Comparison of ENCODE assay signal across 26 cellular contexts in the genomic region with DNA sequence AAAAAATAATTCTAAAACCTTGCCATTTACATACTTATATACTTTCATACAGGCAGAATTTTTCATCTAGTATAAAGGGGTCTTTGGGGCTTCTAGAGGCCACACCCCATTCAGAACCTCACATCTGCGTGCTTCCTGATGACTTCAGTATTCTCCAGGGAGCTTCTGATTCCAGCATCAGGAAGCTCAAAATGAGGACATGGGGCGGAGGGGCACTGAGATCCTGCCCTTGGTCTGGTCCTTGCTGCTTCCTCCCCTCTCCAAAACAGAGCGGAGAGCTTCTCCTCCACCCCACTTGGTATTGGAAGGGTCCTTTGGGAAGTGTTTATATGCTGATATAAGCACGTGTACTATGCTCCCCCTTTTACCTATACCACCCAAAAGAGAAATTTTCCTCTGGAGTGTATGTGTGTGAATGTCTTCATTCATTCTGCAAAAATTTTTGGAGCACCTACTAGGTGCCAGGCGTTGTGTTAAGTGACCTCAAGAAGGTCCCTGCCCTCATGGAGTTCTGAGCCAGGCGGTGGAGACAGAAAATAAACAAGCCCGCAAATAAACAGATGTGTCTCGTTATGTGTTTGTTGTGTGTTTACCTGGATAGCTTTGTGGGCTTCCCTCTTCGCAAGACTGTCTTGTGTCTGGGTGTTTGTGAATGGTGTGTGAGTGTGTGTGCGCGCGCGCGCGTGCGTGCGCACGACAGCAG. TPM values are rescaled to one million over a fixed set of nuclear protein-coding genes. Genes with fewer than 3 reads are reported as not detected.
DNase-seq lines count a peak whose midpoint lies in the region; ATAC-seq and TF ChIP-seq lines count a peak whose summit lies in the region.
"Had no signal": no experiment of that assay in that cellular context is flagged by ENCODE, and none has a peak within 500 bp of the region (broad histone marks: within the 10 kb centered on the region; RNA-seq: fewer than 3 reads in every experiment).

No MANE protein-coding gene starts in this region.

- H3K27ac ChIP-seq in SK-N-SH (ENCODE audit: low read depth in 2 of 2, low read length in 1 of 2) (no peak overlapping the region), aorta (ENCODE audit: low read depth in 1 of 2, low read length in 2 of 2) (no peak overlapping the region), lower lobe of right lung (no peak overlapping the region)
- H3K27ac ChIP-seq: foreskin keratinocyte, hepatocyte, upper lobe of left lung had no signal

- no peaks in the 10 kb centered on the region for H3K9me3 ChIP-seq in SK-N-SH
- H3K9me3 ChIP-seq in Caco-2 = no peaks in the 10 kb centered on the region
- H3K9me3 ChIP-seq in aorta (ENCODE audit: control insufficient read depth, low read length) = no peaks in the 10 kb centered on the region
- no peaks in the 10 kb centered on the region for H3K9me3 ChIP-seq in lower lobe of right lung
- H3K9me3 ChIP-seq: upper lobe of left lung had no signal

- BruUV-seq in Caco-2 (replicated peaks; lab: Mats Ljungman, UMichigan) = no TSS peak

- no peaks in the 10 kb centered on the region for H3K79me2 ChIP-seq in SK-N-SH (ENCODE audit: insufficient read depth)
- H3K79me2 ChIP-seq: hepatocyte had no signal

- POLR2A ChIA-PET in SK-N-SH (lab: Yijun Ruan, JAX) = no interaction called here
- POLR2A ChIA-PET in Caco-2 (lab: Charles Lee) = no interaction called here

- no peaks in the 10 kb centered on the region for H3K36me3 ChIP-seq in SK-N-SH (replicated peaks in 1 of 2; ENCODE audit: control insufficient read depth in 1 of 2, insufficient read depth in 2 of 2, low read length in 1 of 2)
- H3K36me3 ChIP-seq in Caco-2 (ENCODE audit: control insufficient read depth, insufficient read depth, low read length) = no peaks in the 10 kb centered on the region
- no peaks in the 10 kb centered on the region for H3K36me3 ChIP-seq in aorta (ENCODE audit: control insufficient read depth in 1 of 2, insufficient read depth in 2 of 2, low read length in 1 of 2)
- no peaks in the 10 kb centered on the region for H3K36me3 ChIP-seq in lower lobe of right lung
- H3K36me3 ChIP-seq: upper lobe of left lung had no signal

- TF ChIP-seq CTCF in SK-N-SH (IDR thresholded peaks at IDR 0.05) (no peak), Caco-2 (IDR thresholded peaks at IDR 0.05; ENCODE audit: insufficient read depth in 1 of 2, low read depth in 1 of 2, low read length in 1 of 2, severe bottlenecking in 1 of 2, unreplicated experiment in 1 of 2) (no peak), nephron (IDR thresholded peaks at IDR 0.05; ENCODE audit: unreplicated experiment in 3 of 3) (no peak), lower lobe of right lung (IDR thresholded peaks at IDR 0.05) (no peak)

- H4K20me1 ChIP-seq in SK-N-SH (ENCODE audit: insufficient read depth) = no peaks in the 10 kb centered on the region

- 19% methylated on average over 15 of the region's 18 CpGs for WGBS in SK-N-SH (ENCODE audit: low lambda C conversion rate)
- 20 to 24% methylated on average over 18 of the region's 18 CpGs for WGBS in aorta, 2 donors

- no peak overlapping the region for H3K9ac ChIP-seq in SK-N-SH

- peak overlapping the region; percentile 14 for H3K4me3 Mint-ChIP-seq in Caco-2 (ENCODE audit: unreplicated experiment)
- peak overlapping the region; percentile 3 for H3K4me3 Mint-ChIP-seq in activated T-helper 17 cell treated with anti-CD3 and anti-CD28 coated beads, Interleukin-2, amount 50 U/mL, for 72 hours
- peak overlapping the region; percentile 24 to 77 (median 43) for H3K4me3 Mint-ChIP-seq in nephron

- CTCF ChIA-PET in SK-N-SH (lab: Yijun Ruan, JAX) = interaction anchor here (1.0 to 3.2 kb wide), 6 partner anchors 10 to 230 kb away, joined by 3 to 21 read pairs (median 4); no protein-coding TSS in a partner anchor
- CTCF ChIA-PET in Caco-2 (lab: Charles Lee) = no interaction called here

- ATAC-seq in SK-N-SH treated with all-trans-retinoic acid at 6 μM for 48 hours (no peak), aorta (ENCODE audit: low FRiP score) (no peak), lower lobe of right lung (no peak)
- ATAC-seq in activated T-helper 17 cell treated with anti-CD3 and anti-CD28 coated beads, Interleukin-2, amount 50 U/mL, for 72 hours (replicated peaks) = no peak

- peaks cover 51% of the 10 kb centered on the region for H3K27me3 Mint-ChIP-seq in Caco-2 (ENCODE audit: insufficient read depth, unreplicated experiment)
- peaks cover 72% of the 10 kb centered on the region for H3K27me3 Mint-ChIP-seq in activated T-helper 17 cell treated with anti-CD3 and anti-CD28 coated beads, Interleukin-2, amount 50 U/mL, for 72 hours
- peaks cover 100% of the 10 kb centered on the region for H3K27me3 Mint-ChIP-seq in nephron (ENCODE audit: low read depth)

- no peak for TF ChIP-seq RAD21 in SK-N-SH (IDR thresholded peaks at IDR 0.05; ENCODE audit: low read length)

- H3K4me1 Mint-ChIP-seq in Caco-2 (ENCODE audit: low read depth, unreplicated experiment) (peaks cover 30% of the 10 kb centered on the region), nephron (peaks cover 39% of the 10 kb centered on the region)
- H3K4me1 Mint-ChIP-seq in activated T-helper 17 cell treated with anti-CD3 and anti-CD28 coated beads, Interleukin-2, amount 50 U/mL, for 72 hours = peaks cover 15% of the 10 kb centered on the region

- DNase-seq in SK-N-SH (peak; percentile 38), Caco-2 (no peak), aorta (no peak), C1 segment of cervical spinal cord (lab: John Stamatoyannopoulos, UW) (no peak), lower lobe of right lung (no peak)
- DNase-seq: 8988T; activated CD4-positive, alpha-beta T cell treated with anti-CD3 and anti-CD28 coated beads, Interleukin-2, amount 50 U/mL, for 48 hours; AML-193; cerebellar nuclear complex; erythroblast; foreskin keratinocyte; NCI-H146; NCI-H2171; NCI-H526 treated with DMSO at 0.1 percent for 48 hours; T-helper 9 cell had no signal

- H3K4me3 ChIP-seq in SK-N-SH (ENCODE audit: low read depth in 2 of 2, low read length in 1 of 2) = no peak overlapping the region
- H3K4me3 ChIP-seq in Caco-2 (ENCODE audit: low read depth, low read length) = no peak overlapping the region
- H3K4me3 ChIP-seq in aorta (ENCODE audit: low read length in 2 of 2) = no peak overlapping the region
- H3K4me3 ChIP-seq in lower lobe of right lung = no peak overlapping the region
- H3K4me3 ChIP-seq: hepatocyte, K562, upper lobe of left lung had no signal

- no peaks in the 10 kb centered on the region for H3K9me3 Mint-ChIP-seq in Caco-2 (ENCODE audit: unreplicated experiment)
- H3K9me3 Mint-ChIP-seq in activated T-helper 17 cell treated with anti-CD3 and anti-CD28 coated beads, Interleukin-2, amount 50 U/mL, for 72 hours = no peaks in the 10 kb centered on the region
- H3K9me3 Mint-ChIP-seq in nephron = no peaks in the 10 kb centered on the region

- TF ChIP-seq EP300 in SK-N-SH (IDR thresholded peaks at IDR 0.05; ENCODE audit: borderline replicate concordance in 1 of 2, low read depth in 1 of 2, low read length in 1 of 2) = no peak

- intact Hi-C loops in Caco-2 (cut with micrococcal nuclease; ENCODE audit: unreplicated experiment) = no loop called here
- intact Hi-C loops in aorta (cut with DNase I) = no loop called here
- intact Hi-C loops in lower lobe of right lung (cut with DNase I) = no loop called here

- H3K4me2 ChIP-seq in SK-N-SH = no peak overlapping the region

- peaks cover 7% of the 10 kb centered on the region for H3K36me3 Mint-ChIP-seq in Caco-2 (ENCODE audit: insufficient read depth, unreplicated experiment)
- H3K36me3 Mint-ChIP-seq in activated T-helper 17 cell treated with anti-CD3 and anti-CD28 coated beads, Interleukin-2, amount 50 U/mL, for 72 hours (ENCODE audit: low read depth) = peaks cover 9% of the 10 kb centered on the region
- no peaks in the 10 kb centered on the region for H3K36me3 Mint-ChIP-seq in nephron (ENCODE audit: low read depth)

- no peaks in the 10 kb centered on the region for H3K9me2 ChIP-seq in SK-N-SH

- H3K27me3 ChIP-seq in SK-N-SH (ENCODE audit: insufficient read depth) (peaks cover 92% of the 10 kb centered on the region), Caco-2 (replicated peaks; ENCODE audit: control insufficient read depth, insufficient read depth, low read length) (peaks cover 4% of the 10 kb centered on the region), aorta (ENCODE audit: control insufficient read depth in 1 of 2, insufficient read depth in 2 of 2, low read length in 1 of 2) (no peaks in the 10 kb centered on the region), lower lobe of right lung (ENCODE audit: low read depth) (peaks cover 99% of the 10 kb centered on the region)

- H3K27ac Mint-ChIP-seq in Caco-2 (ENCODE audit: unreplicated experiment) (no peak overlapping the region), nephron (peak overlapping the region in 2 of 3 experiments; percentile 33 to 51)
- no peak overlapping the region for H3K27ac Mint-ChIP-seq in activated T-helper 17 cell treated with anti-CD3 and anti-CD28 coated beads, Interleukin-2, amount 50 U/mL, for 72 hours

- no peak overlapping the region for H2AFZ ChIP-seq in SK-N-SH (ENCODE audit: low read depth)

- H3F3A ChIP-seq in SK-N-SH (replicated peaks; ENCODE audit: insufficient read depth) = no peaks in the 10 kb centered on the region

- H3K4me1 ChIP-seq in SK-N-SH (ENCODE audit: control insufficient read depth in 1 of 2, insufficient read depth in 2 of 2, low read depth in 1 of 2, low read length in 1 of 2) = no peaks in the 10 kb centered on the region
- H3K4me1 ChIP-seq in Caco-2 = peaks cover 22% of the 10 kb centered on the region
- no peaks in the 10 kb centered on the region for H3K4me1 ChIP-seq in aorta (ENCODE audit: control insufficient read depth in 1 of 2, insufficient read depth in 2 of 2, low read length in 2 of 2)
- peaks cover 12% of the 10 kb centered on the region for H3K4me1 ChIP-seq in lower lobe of right lung
- H3K4me1 ChIP-seq: foreskin keratinocyte had no signal

TF ChIP-seq in SK-N-SH, 30 proteins besides CTCF, POLR2A, EP300 and RAD21 (continues in another document):
- no peak for TF ChIP-seq MXI1 (IDR thresholded peaks at IDR 0.05; ENCODE audit: low read depth, low read length)
- no peak for TF ChIP-seq TCF12 (IDR thresholded peaks at IDR 0.05)
- TF ChIP-seq ELF1 (IDR thresholded peaks at IDR 0.05) = no peak

TF ChIP-seq in SK-N-SH treated with all-trans-retinoic acid at 6 μM for 48 hours, 23 proteins besides CTCF, POLR2A, EP300 and RAD21 (continues in another document):
- no peak for TF ChIP-seq RARB (CRISPR knock-in tag; IDR thresholded peaks at IDR 0.05)
- TF ChIP-seq TCF4 (CRISPR knock-in tag; IDR thresholded peaks at IDR 0.05; ENCODE audit: borderline replicate concordance) = no peak
- TF ChIP-seq ISL1 (CRISPR knock-in tag; IDR thresholded peaks at IDR 0.05) = no peak
- TF ChIP-seq ESRRG (CRISPR knock-in tag; IDR thresholded peaks at IDR 0.05) = no peak

RNA-seq across cellular contexts. Expression of gene PAX7, which starts 14.0 kb away (rescaled TPM):
- polyA plus RNA-seq in SK-N-SH (2012; rRNA removed) (not detected in 2 replicates), aorta (not detected)
- polyA plus RNA-seq in SK-N-SH (2012; cell fraction: cytosol; rRNA removed) = not detected in 2 replicates
- not detected in 2 replicates for polyA plus RNA-seq in SK-N-SH (2012; cell fraction: nucleus; rRNA removed)
- total RNA-seq in Caco-2 (2022) (0.18 TPM in 1 of 2 replicates, not detected in the other), aorta (not detected), lower lobe of right lung (not detected)
- not detected for total RNA-seq in activated T-helper 17 cell treated with anti-CD3 and anti-CD28 coated beads, Interleukin-2, amount 50 U/mL, for 72 hours
- total RNA-seq: foreskin keratinocyte, G401, hepatocyte, K562, mucosa of gallbladder, osteocyte, RPMI7951, SK-MEL-5, upper lobe of left lung had no signal
- polyA plus RNA-seq: foreskin keratinocyte, hepatocyte, K562 had no signal

Comparison
In these comparisons a context has a peak if more than half of its experiments do, and no peak if none do; other contexts are left out.
1. H3K27ac Mint-ChIP-seq: peak in nephron (2 of 3); none in Caco-2 (single experiment) and activated T-helper 17 cell treated with anti-CD3 and anti-CD28 coated beads, Interleukin-2, amount 50 U/mL, for 72 hours (single experiment).
2. Peak in every context shown above with its lines, with median percentiles within 50 percentile points of each other: H3K4me3 Mint-ChIP-seq.